ENCODE assay signal across 7 cellular contexts in the genomic region with DNA sequence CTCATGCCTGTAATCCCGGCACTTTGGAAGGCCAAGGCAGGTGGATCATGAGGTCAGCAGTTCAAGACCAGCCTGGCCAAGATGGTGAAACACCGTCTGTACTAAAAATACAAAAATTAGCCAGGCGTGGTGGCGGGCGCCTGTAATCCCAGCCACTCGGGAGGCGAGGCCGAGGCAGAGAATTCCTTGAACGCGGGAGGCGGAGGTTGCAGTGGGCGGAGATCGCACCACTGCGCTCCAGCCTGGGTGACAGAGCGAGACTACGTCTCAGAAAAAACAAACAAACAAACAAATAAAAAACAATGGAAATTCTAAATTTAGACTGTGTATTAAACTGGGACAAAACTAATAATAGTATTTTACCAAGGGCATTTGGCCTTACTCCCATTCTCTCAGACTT. TPM values are rescaled to one million over a fixed set of nuclear protein-coding genes. Genes with fewer than 3 reads are reported as not detected.
A peak's percentile ranks its signal among the peaks of the same experiment; 100 is the strongest.
DNase-seq lines count a peak whose midpoint lies in the region; ATAC-seq and TF ChIP-seq lines count a peak whose summit lies in the region.
"Not testable (repeated sequence)": the region's sequence is repeated elsewhere in the genome, so short reads cannot be mapped to it uniquely, and the experiment has no call there.

No MANE protein-coding gene starts in this region.

- peak overlapping the region; percentile 56 for H3K4me2 ChIP-seq in GM23248 (ENCODE audit: unreplicated experiment)
- peak overlapping the region; percentile 91 for H3K4me2 ChIP-seq in OCI-LY7 (ENCODE audit: low read length)
- H3K4me2 ChIP-seq in smooth muscle cell = peak overlapping the region; percentile 93

- H3K36me3 ChIP-seq in GM23248 (ENCODE audit: low read depth); OCI-LY7 (ENCODE audit: insufficient read depth, low read length); ectodermal cell (ENCODE audit: control insufficient read depth, insufficient read depth, low read length); smooth muscle cell (ENCODE audit: low read depth): not testable (repeated sequence)

- in situ Hi-C loops in GM23248 (cut with MboI) = not testable (repeated sequence)

- not testable (repeated sequence) for H3K9ac ChIP-seq in GM23248; smooth muscle cell (ENCODE audit: low read depth)

- not testable (repeated sequence) for TF ChIP-seq CTCF in OCI-LY7 (conservative IDR thresholded peaks at IDR 0.05; ENCODE audit: low read length); nephron (IDR thresholded peaks at IDR 0.05; ENCODE audit: unreplicated experiment in 3 of 3); smooth muscle cell (IDR thresholded peaks at IDR 0.05; ENCODE audit: borderline replicate concordance, insufficient read depth, poor library complexity, severe bottlenecking)

- H3K27me3 Mint-ChIP-seq in activated T-helper 17 cell treated with anti-CD3 and anti-CD28 coated beads, Interleukin-2, amount 50 U/mL, for 72 hours = peaks cover 22% of the 10 kb centered on the region
- H3K27me3 Mint-ChIP-seq in nephron (ENCODE audit: low read depth) = peaks cover 41% of the 10 kb centered on the region

- WGBS in GM23248 (ENCODE audit: low coverage in 1 of 2, low lambda C conversion rate in 2 of 2, missing lambda C conversion rate in 2 of 2), 2 experiments = 25 to 27% methylated on average over 16 of the region's 16 CpGs
- 47% methylated on average over 13 to 16 of the region's 16 CpGs for WGBS in ectodermal cell, 2 experiments
- WGBS in smooth muscle cell (ENCODE audit: low lambda C conversion rate) = 48% methylated on average over 16 of the region's 16 CpGs

- not testable (repeated sequence) for H3K9me3 Mint-ChIP-seq in activated T-helper 17 cell treated with anti-CD3 and anti-CD28 coated beads, Interleukin-2, amount 50 U/mL, for 72 hours; nephron

- not testable (repeated sequence) for H4K20me1 ChIP-seq in GM23248 (ENCODE audit: insufficient read depth); OCI-LY7 (ENCODE audit: insufficient read depth, low read length); smooth muscle cell (ENCODE audit: low read depth)

- not testable (repeated sequence) for DNase-seq in GM23248; OCI-LY7 (ENCODE audit: low spot score); smooth muscle cell (lab: John Stamatoyannopoulos, UW; ENCODE audit: unreplicated experiment)

- not testable (repeated sequence) for H3K9me2 ChIP-seq in GM23248 (ENCODE audit: insufficient read depth); OCI-LY7 (ENCODE audit: insufficient read depth, low read length)

- H3K4me1 Mint-ChIP-seq in activated T-helper 17 cell treated with anti-CD3 and anti-CD28 coated beads, Interleukin-2, amount 50 U/mL, for 72 hours; nephron: not testable (repeated sequence)

- H3F3A ChIP-seq in GM23248 (ENCODE audit: insufficient read depth); smooth muscle cell (ENCODE audit: low read depth): not testable (repeated sequence)

- not testable (repeated sequence) for H3K27ac Mint-ChIP-seq in activated T-helper 17 cell treated with anti-CD3 and anti-CD28 coated beads, Interleukin-2, amount 50 U/mL, for 72 hours; nephron

- H3K9me3 ChIP-seq in GM23248 (ENCODE audit: low read depth); OCI-LY7 (ENCODE audit: low read length); ectodermal cell (ENCODE audit: control insufficient read depth, low read length); smooth muscle cell (replicated peaks; ENCODE audit: low read depth): not testable (repeated sequence)

- H3K27me3 ChIP-seq in GM23248 (replicated peaks; ENCODE audit: insufficient read depth) (peaks cover 32% of the 10 kb centered on the region), smooth muscle cell (ENCODE audit: low read depth) (peaks cover 44% of the 10 kb centered on the region)
- not testable (repeated sequence) for H3K27me3 ChIP-seq in ectodermal cell (ENCODE audit: control insufficient read depth, insufficient read depth, low read length, poor library complexity, severe bottlenecking)

- not testable (repeated sequence) for H3K36me3 Mint-ChIP-seq in activated T-helper 17 cell treated with anti-CD3 and anti-CD28 coated beads, Interleukin-2, amount 50 U/mL, for 72 hours (ENCODE audit: low read depth); nephron (ENCODE audit: low read depth)

- H3K4me3 ChIP-seq in GM23248 (peak overlapping the region; percentile 52), OCI-LY7 (ENCODE audit: low read depth, low read length, poor library complexity, severe bottlenecking) (peak overlapping the region; percentile 72), ectodermal cell (ENCODE audit: insufficient read depth, low read depth, low read length) (peak overlapping the region; percentile 57), iPS-11a (ENCODE audit: low read depth, low read length) (peak overlapping the region; percentile 51), smooth muscle cell (peak overlapping the region; percentile 58)

- H2AFZ ChIP-seq in GM23248 = peak overlapping the region; percentile 54; the same call in 1 of the 2 replicates
- peak overlapping the region; percentile 97; the same call in 1 of the 2 replicates for H2AFZ ChIP-seq in OCI-LY7 (ENCODE audit: low read length)
- H2AFZ ChIP-seq in smooth muscle cell (ENCODE audit: low read depth) = not testable (repeated sequence)

- not testable (repeated sequence) for ATAC-seq in activated T-helper 17 cell treated with anti-CD3 and anti-CD28 coated beads, Interleukin-2, amount 50 U/mL, for 72 hours (replicated peaks)

- BruUV-seq in OCI-LY7 (replicated peaks; lab: Mats Ljungman, UMichigan) = not testable (repeated sequence)

- H3K4me1 ChIP-seq in GM23248 (ENCODE audit: insufficient read depth); ectodermal cell (ENCODE audit: control insufficient read depth, insufficient read depth, low read length); smooth muscle cell (ENCODE audit: low read depth): not testable (repeated sequence)
- peaks cover 23% of the 10 kb centered on the region for H3K4me1 ChIP-seq in OCI-LY7 (ENCODE audit: insufficient read depth, low read length, poor library complexity, severe bottlenecking)

- intact Hi-C loops in OCI-LY7 (cut with micrococcal nuclease; ENCODE audit: unreplicated experiment) = not testable (repeated sequence)

- not testable (repeated sequence) for H3K27ac ChIP-seq in GM23248; OCI-LY7 (ENCODE audit: low read depth, low read length, poor library complexity, severe bottlenecking); ectodermal cell (ENCODE audit: insufficient read depth, low read depth, low read length, poor library complexity, severe bottlenecking); smooth muscle cell (ENCODE audit: low read depth)

- H3K4me3 Mint-ChIP-seq in activated T-helper 17 cell treated with anti-CD3 and anti-CD28 coated beads, Interleukin-2, amount 50 U/mL, for 72 hours = peak overlapping the region; percentile 47
- peak overlapping the region in 2 of 3 experiments; percentile 52 to 76 for H3K4me3 Mint-ChIP-seq in nephron

- not testable (repeated sequence) for H3K79me2 ChIP-seq in GM23248 (ENCODE audit: insufficient read depth); OCI-LY7 (ENCODE audit: insufficient read depth, low read depth, low read length); smooth muscle cell (ENCODE audit: low read depth)

- CTCF ChIA-PET in OCI-LY7 (lab: Charles Lee; ENCODE audit: unreplicated experiment) = not testable (repeated sequence)

- POLR2A ChIA-PET in OCI-LY7 (lab: Charles Lee) = not testable (repeated sequence)

RNA-seq across cellular contexts. Expression of gene FOXJ2, which starts 14.3 kb away (rescaled TPM):
- total RNA-seq in GM23248 (2014; rRNA removed; shearing (Covaris generic)) = 8.2 and 11.0 TPM in 2 replicates
- polyA plus RNA-seq in GM23248 (2016; fragmentation: Nextera tagmentation; extraction: Ambion mirVana) (10.5 and 11.6 TPM in 2 replicates), smooth muscle cell (16.3 and 21.5 TPM in 2 replicates)
- total RNA-seq in OCI-LY7 (2014; rRNA removed; shearing (Covaris generic)) = 4.1 and 5.7 TPM in 2 replicates
- total RNA-seq in OCI-LY7 (2022) (9.3 and 9.9 TPM in 2 replicates), smooth muscle cell (13.2 and 19.0 TPM in 2 replicates)
- 10 to 100 TPM; 14.3 to 15.1 TPM for total RNA-seq in activated T-helper 17 cell treated with anti-CD3 and anti-CD28 coated beads, Interleukin-2, amount 50 U/mL, for 72 hours
- polyA plus RNA-seq in ectodermal cell (2013, experiment 1 of 4) = 11.7 TPM
- polyA plus RNA-seq in ectodermal cell (2013, experiment 2 of 4) = 11.9 TPM
- polyA plus RNA-seq in ectodermal cell (2013, experiment 3 of 4) = 10.0 TPM
- 9.8 TPM for polyA plus RNA-seq in ectodermal cell (2013, experiment 4 of 4)

RNA-seq across cellular contexts. Expression of gene C3AR1, which starts 47.9 kb away (rescaled TPM):
- total RNA-seq in GM23248 (2014; rRNA removed; shearing (Covaris generic)) = not detected in 2 replicates
- 0.24 TPM in 1 of 2 replicates, not detected in the other for polyA plus RNA-seq in GM23248 (2016; fragmentation: Nextera tagmentation; extraction: Ambion mirVana)
- total RNA-seq in OCI-LY7 (2014; rRNA removed; shearing (Covaris generic)) = not detected in 2 replicates
- not detected in 2 replicates for total RNA-seq in OCI-LY7 (2022)
- total RNA-seq in activated T-helper 17 cell treated with anti-CD3 and anti-CD28 coated beads, Interleukin-2, amount 50 U/mL, for 72 hours = 1 to 10 TPM; 6.4 to 7.3 TPM
- not detected for polyA plus RNA-seq in ectodermal cell (2013, experiment 1 of 4)
- not detected for polyA plus RNA-seq in ectodermal cell (2013, experiment 2 of 4)
- not detected for polyA plus RNA-seq in ectodermal cell (2013, experiment 3 of 4)
- polyA plus RNA-seq in ectodermal cell (2013, experiment 4 of 4) = not detected
- 2.1 and 3.0 TPM in 2 replicates for total RNA-seq in smooth muscle cell
- polyA plus RNA-seq in smooth muscle cell = 2.6 and 3.2 TPM in 2 replicates
